ENCODE assay signal across 9 cellular contexts in genomic region chr17:30550512-30551273, GRCh38.
DNase-seq lines count a peak whose midpoint lies in the region; ATAC-seq and TF ChIP-seq lines count a peak whose summit lies in the region.
"Had no signal": no experiment of that assay in that cellular context is flagged by ENCODE, and none has a peak within 500 bp of the region (broad histone marks: within the 10 kb centered on the region; RNA-seq: fewer than 3 reads in every experiment).

No MANE protein-coding gene starts in this region.

- no peak overlapping the region for H3K27ac ChIP-seq in RWPE1
- no peak overlapping the region for H3K27ac ChIP-seq in gastrocnemius medialis

- no peak for TF ChIP-seq POLR2A in gastrocnemius medialis (IDR thresholded peaks at IDR 0.05)

- no peak overlapping the region for H3K4me3 ChIP-seq in GM12864 (ENCODE audit: low read depth, low read length)
- no peak overlapping the region for H3K4me3 ChIP-seq in gastrocnemius medialis

- CTCF ChIA-PET in RWPE1 (lab: Yijun Ruan, JAX): interaction anchor here (0.6 kb wide), 1 partner anchor 57 kb away, joined by 4 read pairs; no protein-coding TSS in a partner anchor

- intact Hi-C loops in left colon (cut with DNase I, micrococcal nuclease): no loop called here
- intact Hi-C loops in gastrocnemius medialis (cut with DNase I; ENCODE audit: low total_unique reads): no loop called here

- peak; percentile 47 for DNase-seq in GM12864 (ENCODE audit: low read depth)
- DNase-seq in RWPE1 (ENCODE audit: low spot score): peak; percentile 11
- DNase-seq in left colon: peak in 1 of 2 donors; percentile 14
- no peak for DNase-seq in GM20000 (ENCODE audit: low spot score)
- DNase-seq in GM13977 (ENCODE audit: low spot score): no peak
- DNase-seq in gastrocnemius medialis: no peak

- no peaks in the 10 kb centered on the region for H3K9me3 ChIP-seq in gastrocnemius medialis

- H3K4me1 ChIP-seq in gastrocnemius medialis: no peaks in the 10 kb centered on the region

- peak; percentile 67 for ATAC-seq in HG02981 (IDR thresholded peaks at IDR 0.05; ENCODE audit: unreplicated experiment)
- ATAC-seq in left colon: peak; percentile 72
- ATAC-seq in gastrocnemius medialis: no peak
- no peak for ATAC-seq in GM19328 (IDR thresholded peaks at IDR 0.05; ENCODE audit: unreplicated experiment)
- ATAC-seq: Panc1 had no signal

- TF ChIP-seq CTCF in GM12864 (IDR thresholded peaks at IDR 0.05; ENCODE audit: low read depth, low read length, missing control alignments) (no peak), RWPE1 (conservative IDR thresholded peaks at IDR 0.05; ENCODE audit: low read depth) (no peak), GM20000 (IDR thresholded peaks at IDR 0.05; ENCODE audit: extremely low read depth, missing control alignments) (no peak), GM13977 (IDR thresholded peaks at IDR 0.05; ENCODE audit: extremely low read depth, insufficient read depth, missing control alignments) (no peak), gastrocnemius medialis (IDR thresholded peaks at IDR 0.05 in 4 of 5, conservative IDR thresholded peaks at IDR 0.05 in 1 of 5) (no peak)

- POLR2A ChIA-PET in RWPE1 (lab: Yijun Ruan, JAX; ENCODE audit: low non-redundant PET): no interaction called here

- peaks cover 0 to 9% of the 10 kb centered on the region in 2 donors for H3K36me3 ChIP-seq in gastrocnemius medialis

- no peaks in the 10 kb centered on the region for H3K27me3 ChIP-seq in gastrocnemius medialis

- in situ Hi-C loops in GM13977 (cut with MboI; ENCODE audit: low pct_unique_long_range_greater_than_20kb, low sequenced_read_pairs, unreplicated experiment) (no loop called here), gastrocnemius medialis (cut with MboI; ENCODE audit: low sequenced_read_pairs in 4 of 4) (no loop called here)

Comparison
In these comparisons a context has a peak if more than half of its experiments do, and no peak if none do; other contexts are left out.
1. DNase-seq: peak in GM12864 (single experiment) and RWPE1 (single experiment); none in GM20000 (single experiment), GM13977 (single experiment) and gastrocnemius medialis (0 of 2).
2. ATAC-seq: peak in HG02981 (single experiment) and left colon (single experiment); none in gastrocnemius medialis (0 of 2) and GM19328 (single experiment).